Comparison of ENCODE assay signal across 8 cellular contexts in the genomic region with DNA sequence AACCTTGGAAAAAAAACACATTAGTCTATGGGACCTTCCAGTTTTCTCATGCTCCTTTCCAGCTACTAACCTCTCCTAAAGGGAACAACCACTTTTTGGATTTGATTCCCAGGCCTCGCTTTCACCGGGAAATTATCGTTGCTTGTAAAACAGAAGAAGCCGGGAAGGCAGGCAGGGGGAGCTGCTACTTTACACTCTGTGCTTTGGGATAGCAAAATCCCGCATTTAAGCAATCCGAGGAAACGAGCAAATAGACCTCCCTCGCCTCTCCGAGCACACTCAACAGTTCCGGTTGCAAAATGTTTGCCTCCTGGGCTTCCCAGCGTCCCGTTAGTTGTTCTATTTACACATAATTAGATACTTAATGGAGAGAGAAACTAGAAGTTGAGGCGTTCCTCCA. TPM values are rescaled to one million over a fixed set of nuclear protein-coding genes. Genes with fewer than 3 reads are reported as not detected.
A peak's percentile ranks its signal among the peaks of the same experiment; 100 is the strongest.
DNase-seq lines count a peak whose midpoint lies in the region; ATAC-seq and TF ChIP-seq lines count a peak whose summit lies in the region.

No MANE protein-coding gene starts in this region.

- no peaks in the 10 kb centered on the region for H3K79me2 ChIP-seq in GM23248 (ENCODE audit: insufficient read depth)

- peaks cover 32% of the 10 kb centered on the region for H3K27me3 ChIP-seq in GM23248 (replicated peaks; ENCODE audit: insufficient read depth)

- H3K4me3 Mint-ChIP-seq in T-helper 17 cell: peak overlapping the region; percentile 85

- 3 to 4% methylated on average over 13 of the region's 13 CpGs for WGBS in GM23248 (ENCODE audit: low coverage in 1 of 2, low lambda C conversion rate in 2 of 2, missing lambda C conversion rate in 2 of 2), 2 experiments

- no peaks in the 10 kb centered on the region for H3K36me3 Mint-ChIP-seq in T-helper 17 cell (ENCODE audit: low read depth)

- DNase-seq in AG10803 (ENCODE audit: low read depth) (peak; percentile 50), GM23248 (peak; percentile 74), T-helper 17 cell (no peak), fibroblast of mammary gland (ENCODE audit: low read depth) (peak; percentile 63), myocyte (ENCODE audit: low read depth) (peak; percentile 30), NCI-H2029 treated with DMSO at 0.1 percent for 48 hours (lab: John Stamatoyannopoulos, UW) (no peak)

- H3K9me3 ChIP-seq in GM23248 (ENCODE audit: low read depth): no peaks in the 10 kb centered on the region
- H3K9me3 ChIP-seq in T-helper 17 cell (ENCODE audit: control insufficient read depth, low read length, poor library complexity, severe bottlenecking): no peaks in the 10 kb centered on the region

- H3K36me3 ChIP-seq in GM23248 (ENCODE audit: low read depth): no peaks in the 10 kb centered on the region

- no peak for ATAC-seq in T-helper 17 cell
- no peak for ATAC-seq in GM21786 (IDR thresholded peaks at IDR 0.05; ENCODE audit: unreplicated experiment)
- no peak for ATAC-seq in GM21619 (IDR thresholded peaks at IDR 0.05; ENCODE audit: unreplicated experiment)

- peak overlapping the region; percentile 85 for H3K4me2 ChIP-seq in GM23248 (ENCODE audit: unreplicated experiment)

- H3K27me3 Mint-ChIP-seq in T-helper 17 cell: peaks cover 13% of the 10 kb centered on the region

- H3K4me1 ChIP-seq in GM23248 (ENCODE audit: insufficient read depth): 0 out of 2 replicates have a peak, but pooled peaks cover 4% of the 10 kb centered on the region

- H3K4me1 Mint-ChIP-seq in T-helper 17 cell: peaks cover 24% of the 10 kb centered on the region

- H2AFZ ChIP-seq in GM23248: peak overlapping the region; percentile 74

- H3K4me3 ChIP-seq in AG10803 (ENCODE audit: low read length) (peak overlapping the region; percentile 53), GM23248 (peak overlapping the region; percentile 58), fibroblast of mammary gland (ENCODE audit: control insufficient read depth, low read depth, low read length) (peak overlapping the region; percentile 45)

- H4K20me1 ChIP-seq in GM23248 (ENCODE audit: insufficient read depth): no peaks in the 10 kb centered on the region

- peak overlapping the region; percentile 77 for H3K27ac Mint-ChIP-seq in T-helper 17 cell

- TF ChIP-seq CTCF in AG10803 (conservative IDR thresholded peaks at IDR 0.05; ENCODE audit: low read length) (peak; percentile 43), fibroblast of mammary gland (conservative IDR thresholded peaks at IDR 0.05; ENCODE audit: control insufficient read depth, insufficient read depth, low read depth, low read length) (peak; percentile 55)

- in situ Hi-C loops in GM23248 (cut with MboI): no loop called here

- no peak overlapping the region for H3K27ac ChIP-seq in GM23248

- no peaks in the 10 kb centered on the region for H3K9me2 ChIP-seq in GM23248 (ENCODE audit: insufficient read depth)

- no peaks in the 10 kb centered on the region for H3F3A ChIP-seq in GM23248 (ENCODE audit: insufficient read depth)

- H3K9ac ChIP-seq in GM23248: no peak overlapping the region

RNA-seq across cellular contexts. Expression of a gene that starts 1.2 kb away (rescaled TPM):
- total RNA-seq in GM23248 (2014; rRNA removed; shearing (Covaris generic)): not detected in 2 replicates
- polyA plus RNA-seq in GM23248 (2016; fragmentation: Nextera tagmentation; extraction: Ambion mirVana): not detected in 2 replicates
- 1 to 10 TPM; 1.4 TPM for total RNA-seq in T-helper 17 cell
- total RNA-seq in myocyte: not detected in 2 replicates
- polyA plus RNA-seq in myocyte (2012): not detected

Comparison
In these comparisons a context has a peak if more than half of its experiments do, and no peak if none do; other contexts are left out.
1. DNase-seq: peak in AG10803 (single experiment), GM23248 (single experiment), fibroblast of mammary gland (single experiment) and myocyte (single experiment); none in T-helper 17 cell (0 of 3) and NCI-H2029 treated with DMSO at 0.1 percent for 48 hours (single experiment).
2. Peak in every context shown above with its lines, with median percentiles within 50 percentile points of each other: H3K4me3 ChIP-seq.